In the genomic region with DNA sequence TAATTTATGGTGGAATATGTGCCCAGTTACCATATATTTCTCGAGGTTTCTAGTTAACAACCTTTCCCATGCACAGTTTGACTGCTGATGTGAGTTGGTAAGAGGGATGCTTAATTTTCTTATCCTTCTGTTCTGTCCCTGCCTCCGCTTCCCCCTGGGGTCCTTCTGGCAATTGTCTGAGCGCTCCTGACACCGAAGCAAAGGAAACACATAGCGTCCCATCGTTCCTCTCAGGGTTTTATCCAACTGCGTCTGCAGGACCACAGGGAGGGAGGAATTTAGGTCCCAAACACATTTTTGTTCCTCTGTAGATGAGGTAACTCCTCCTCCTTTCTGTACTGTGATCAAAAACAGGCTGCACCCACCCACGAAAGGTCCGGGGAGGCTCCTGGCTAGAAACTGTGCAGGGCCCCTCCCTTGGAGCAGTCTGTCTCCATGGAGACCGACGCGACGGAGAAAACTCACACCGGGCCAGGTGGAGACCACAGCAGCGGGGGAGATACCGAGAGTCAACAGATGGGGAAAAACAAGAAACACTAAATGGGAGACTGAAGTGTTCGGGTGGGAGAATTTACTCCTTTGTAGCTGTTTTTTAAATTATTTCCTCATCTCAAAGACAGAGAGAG, we compare ENCODE assay signal across 8 cellular contexts.
DNase-seq lines count a peak whose midpoint lies in the region; ATAC-seq and TF ChIP-seq lines count a peak whose summit lies in the region.

No MANE protein-coding gene starts in this region.

- H3K27ac ChIP-seq in mucosa of rectum (ENCODE audit: low read depth in 2 of 2, low read length in 2 of 2) = no peak overlapping the region

- CTCF ChIA-PET in HEK293T (lab: Yijun Ruan, JAX) = no interaction called here

- no peak overlapping the region for H3K4me3 Mint-ChIP-seq in activated T-cell treated with anti-CD3 and anti-CD28 coated beads, Interleukin-2, amount 50 U/mL, for 72 hours

- H3K27ac Mint-ChIP-seq in activated T-cell treated with anti-CD3 and anti-CD28 coated beads, Interleukin-2, amount 50 U/mL, for 72 hours = no peak overlapping the region

- H3K9ac ChIP-seq in mucosa of rectum (ENCODE audit: low read depth in 1 of 2, low read length in 2 of 2) = no peak overlapping the region

- H3K4me1 Mint-ChIP-seq in activated T-cell treated with anti-CD3 and anti-CD28 coated beads, Interleukin-2, amount 50 U/mL, for 72 hours (ENCODE audit: low read depth) = no peaks in the 10 kb centered on the region

- peak overlapping the region; percentile 34 to 52 for H3K4me3 ChIP-seq in mucosa of rectum (ENCODE audit: low read length in 2 of 2)

- no peaks in the 10 kb centered on the region for H3K9me3 ChIP-seq in mucosa of rectum (ENCODE audit: control insufficient read depth in 2 of 2, low read length in 2 of 2)

- DNase-seq in cerebellar cortex (ENCODE audit: low spot score) (peak; percentile 69), HK-2 (ENCODE audit: unreplicated experiment) (no peak), HEK293T (ENCODE audit: extremely low spot score) (no peak)
- no peak for DNase-seq in activated CD4-positive, alpha-beta T cell treated with anti-CD3 and anti-CD28 coated beads for 4 hours
- DNase-seq in activated T-cell treated with anti-CD3 and anti-CD28 coated beads, Interleukin-2, amount 50 U/mL, for 72 hours = no peak

- ATAC-seq in GM19397 (IDR thresholded peaks at IDR 0.05; ENCODE audit: unreplicated experiment) (peak; percentile 65), HG03575 (IDR thresholded peaks at IDR 0.05; ENCODE audit: extremely low read depth, insufficient number of reproducible peaks, low FRiP score, unreplicated experiment) (peak; percentile 43)
- ATAC-seq in activated T-cell treated with anti-CD3 and anti-CD28 coated beads, Interleukin-2, amount 50 U/mL, for 72 hours (replicated peaks in 1 of 2) = no peak

- no peaks in the 10 kb centered on the region for H3K27me3 ChIP-seq in mucosa of rectum (ENCODE audit: control insufficient read depth in 2 of 2, insufficient read depth in 2 of 2, low read length in 2 of 2)

- peaks cover 12 to 18% of the 10 kb centered on the region in 2 donors for H3K4me1 ChIP-seq in mucosa of rectum (ENCODE audit: control insufficient read depth in 2 of 2, insufficient read depth in 2 of 2, low read length in 2 of 2)

- POLR2A ChIA-PET in HEK293T (lab: Yijun Ruan, JAX) = no interaction called here

- H3K36me3 ChIP-seq in mucosa of rectum (ENCODE audit: control insufficient read depth in 2 of 2, insufficient read depth in 2 of 2, low read length in 2 of 2) = no peaks in the 10 kb centered on the region

- peaks cover 0 to 2% of the 10 kb centered on the region in 2 donors for H3K9me3 Mint-ChIP-seq in activated T-cell treated with anti-CD3 and anti-CD28 coated beads, Interleukin-2, amount 50 U/mL, for 72 hours

- H3K27me3 Mint-ChIP-seq in activated T-cell treated with anti-CD3 and anti-CD28 coated beads, Interleukin-2, amount 50 U/mL, for 72 hours (ENCODE audit: low read depth) = peaks cover 6% of the 10 kb centered on the region

- peaks cover 0 to 2% of the 10 kb centered on the region in 2 donors for H3K36me3 Mint-ChIP-seq in activated T-cell treated with anti-CD3 and anti-CD28 coated beads, Interleukin-2, amount 50 U/mL, for 72 hours (ENCODE audit: insufficient read depth in 2 of 2)

TF ChIP-seq in HEK293T, 16 proteins besides CTCF, POLR2A, EP300 and RAD21:
- TF ChIP-seq BHLHE40 (IDR thresholded peaks at IDR 0.05; ENCODE audit: borderline replicate concordance) (no peak), SUZ12 (IDR thresholded peaks at IDR 0.05) (no peak), FOXA1 (IDR thresholded peaks at IDR 0.05) (no peak), CTBP1 (IDR thresholded peaks at IDR 0.05; ENCODE audit: borderline replicate concordance) (no peak), ELF4 (IDR thresholded peaks at IDR 0.05) (no peak), HDGF (IDR thresholded peaks at IDR 0.05; ENCODE audit: borderline replicate concordance) (no peak), ZNF384 (IDR thresholded peaks at IDR 0.05) (no peak), ARNT (IDR thresholded peaks at IDR 0.05) (no peak), SP1 (IDR thresholded peaks at IDR 0.05) (no peak), TARDBP (IDR thresholded peaks at IDR 0.05) (no peak)
- TF ChIP-seq, protein P1, sequence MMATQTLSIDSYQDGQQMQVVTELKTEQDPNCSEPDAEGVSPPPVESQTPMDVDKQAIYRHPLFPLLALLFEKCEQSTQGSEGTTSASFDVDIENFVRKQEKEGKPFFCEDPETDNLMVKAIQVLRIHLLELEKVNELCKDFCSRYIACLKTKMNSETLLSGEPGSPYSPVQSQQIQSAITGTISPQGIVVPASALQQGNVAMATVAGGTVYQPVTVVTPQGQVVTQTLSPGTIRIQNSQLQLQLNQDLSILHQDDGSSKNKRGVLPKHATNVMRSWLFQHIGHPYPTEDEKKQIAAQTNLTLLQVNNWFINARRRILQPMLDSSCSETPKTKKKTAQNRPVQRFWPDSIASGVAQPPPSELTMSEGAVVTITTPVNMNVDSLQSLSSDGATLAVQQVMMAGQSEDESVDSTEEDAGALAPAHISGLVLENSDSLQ (IDR thresholded peaks at IDR 0.05) = no peak

Comparison
In these comparisons a context has a peak if more than half of its experiments do, and no peak if none do; other contexts are left out.
1. ATAC-seq: peak in GM19397 (single experiment) and HG03575 (single experiment); none in activated T-cell treated with anti-CD3 and anti-CD28 coated beads, Interleukin-2, amount 50 U/mL, for 72 hours (0 of 2).